25 cellular contexts compared by ENCODE assay signal in genomic region chr5:8600843-8601242, GRCh38.
DNase-seq lines count a peak whose midpoint lies in the region; ATAC-seq, FAIRE-seq and TF ChIP-seq lines count a peak whose summit lies in the region.
"Had no signal": no experiment of that assay in that cellular context is flagged by ENCODE, and none has a peak within 500 bp of the region (broad histone marks: within the 10 kb centered on the region; RNA-seq: fewer than 3 reads in every experiment).

No MANE protein-coding gene starts in this region.

- no peak overlapping the region for H2BK5ac ChIP-seq in mesendoderm (ENCODE audit: low read length)

- no peaks in the 10 kb centered on the region for H3K79me1 ChIP-seq in mesendoderm (ENCODE audit: low read length)

- FAIRE-seq in astrocyte (lab: Jason Lieb, UNC): no peak
- FAIRE-seq: A549, D721Med, GM12891, GM18507, H54 had no signal

- CTCF ChIA-PET in T-cell (lab: Charles Lee): no interaction called here

- H3K27ac ChIP-seq in astrocyte (ENCODE audit: low read depth, low read length): no peak overlapping the region
- H3K27ac ChIP-seq in mesendoderm (ENCODE audit: low read depth, low read length): no peak overlapping the region
- H3K27ac ChIP-seq: A549; BLaER1 treated with 17β-estradiol and CSF1 and Interleukin-3, amounts not matched to agents 10 nM and 100 nM had no signal

- no peak overlapping the region for H3K56ac ChIP-seq in mesendoderm (ENCODE audit: low read length)

- no peak overlapping the region for H3K23ac ChIP-seq in mesendoderm (ENCODE audit: low read length)

- no peak overlapping the region for H4K8ac ChIP-seq in mesendoderm (ENCODE audit: low read depth, low read length)

- H3K27ac Mint-ChIP-seq in astrocyte (ENCODE audit: unreplicated experiment): no peak overlapping the region
- no peak overlapping the region for H3K27ac Mint-ChIP-seq in T-cell
- H3K27ac Mint-ChIP-seq in chondrocyte (ENCODE audit: unreplicated experiment): no peak overlapping the region
- H3K27ac Mint-ChIP-seq: CD14-positive monocyte; CD4-positive, alpha-beta T cell; CD8-positive, alpha-beta memory T cell had no signal

- TF ChIP-seq CTCF in astrocyte (IDR thresholded peaks at IDR 0.05; ENCODE audit: insufficient read depth, low read depth, low read length) (no peak), chondrocyte (IDR thresholded peaks at IDR 0.05) (no peak)

- H3K4me3 ChIP-seq in astrocyte (ENCODE audit: insufficient read depth, low read depth, low read length) (no peak overlapping the region), mesendoderm (ENCODE audit: low read length) (no peak overlapping the region)
- H3K4me3 ChIP-seq: A549; BLaER1 treated with 17β-estradiol and CSF1 and Interleukin-3, amounts not matched to agents 10 nM and 100 nM had no signal

- H3K27me3 ChIP-seq in astrocyte (ENCODE audit: insufficient read depth, low read length) (no peaks in the 10 kb centered on the region), mesendoderm (ENCODE audit: insufficient read depth, low read length, poor library complexity) (no peaks in the 10 kb centered on the region)
- H3K27me3 ChIP-seq: BE2C; BLaER1 treated with 17β-estradiol and CSF1 and Interleukin-3, amounts not matched to agents 10 nM and 100 nM had no signal

- H2AFZ ChIP-seq in astrocyte (ENCODE audit: low read depth, low read length): no peak overlapping the region

- DNase-seq in Daoy (ENCODE audit: low read depth) (peak; percentile 2), M059J (ENCODE audit: low read depth) (peak; percentile 4), astrocyte (ENCODE audit: low read depth) (peak; percentile 33), mesendoderm (peak; percentile 40), T-cell (no peak), chondrocyte (ENCODE audit: low spot score) (no peak)
- DNase-seq: 8988T; ACHN; AML-193; BE2C; CD4-positive, alpha-beta T cell; CD8-positive, alpha-beta memory T cell; DMS 273 treated with DMSO at 0.1 percent for 48 hours; DMS79; GF-D8; GOT3; HCEC 1CT had no signal

- no peak overlapping the region for H4K5ac ChIP-seq in mesendoderm (ENCODE audit: low read length)

- POLR2A ChIA-PET in T-cell (lab: Charles Lee): no interaction called here

- H3K9me3 Mint-ChIP-seq in astrocyte (ENCODE audit: unreplicated experiment) (no peaks in the 10 kb centered on the region), T-cell (peaks cover 0 to 6% (median 4%) of the 10 kb centered on the region in 3 donors), chondrocyte (ENCODE audit: low read depth) (no peaks in the 10 kb centered on the region)

- H3K36me3 Mint-ChIP-seq in astrocyte (ENCODE audit: low read depth, unreplicated experiment) (no peaks in the 10 kb centered on the region), T-cell (no peaks in the 10 kb centered on the region), chondrocyte (ENCODE audit: low read depth) (no peaks in the 10 kb centered on the region)
- H3K36me3 Mint-ChIP-seq: CD14-positive monocyte; CD8-positive, alpha-beta memory T cell had no signal

- H3K27me3 Mint-ChIP-seq in astrocyte (ENCODE audit: low read depth, unreplicated experiment): peaks cover 3% of the 10 kb centered on the region
- no peaks in the 10 kb centered on the region for H3K27me3 Mint-ChIP-seq in T-cell
- no peaks in the 10 kb centered on the region for H3K27me3 Mint-ChIP-seq in chondrocyte (ENCODE audit: low read depth)
- H3K27me3 Mint-ChIP-seq: CD4-positive, alpha-beta T cell; CD8-positive, alpha-beta memory T cell had no signal

- H2AK5ac ChIP-seq in mesendoderm (ENCODE audit: low read length): no peak overlapping the region

- H3K4me3 Mint-ChIP-seq in astrocyte (ENCODE audit: unreplicated experiment): no peak overlapping the region
- H3K4me3 Mint-ChIP-seq in T-cell: no peak overlapping the region
- no peak overlapping the region for H3K4me3 Mint-ChIP-seq in chondrocyte (ENCODE audit: unreplicated experiment)
- H3K4me3 Mint-ChIP-seq: CD14-positive monocyte; CD4-positive, alpha-beta T cell; CD8-positive, alpha-beta memory T cell had no signal

- H3K4me1 Mint-ChIP-seq in astrocyte (ENCODE audit: low read depth, unreplicated experiment): peaks cover 4% of the 10 kb centered on the region
- H3K4me1 Mint-ChIP-seq in T-cell: no peaks in the 10 kb centered on the region
- H3K4me1 Mint-ChIP-seq in chondrocyte (ENCODE audit: low read depth): no peaks in the 10 kb centered on the region
- H3K4me1 Mint-ChIP-seq: CD14-positive monocyte; CD8-positive, alpha-beta memory T cell had no signal

- ATAC-seq in T-cell (replicated peaks in 1 of 4): no peak
- no peak for ATAC-seq in activated CD4-positive, CD25-positive, alpha-beta regulatory T cell treated with anti-CD3 and anti-CD28 coated beads, Interleukin-2, amount 50 U/mL, for 24 hours
- ATAC-seq: A549 had no signal

- H3K36me3 ChIP-seq in astrocyte (ENCODE audit: insufficient read depth, low read length) (no peaks in the 10 kb centered on the region), mesendoderm (ENCODE audit: control insufficient read depth, insufficient read depth, low read length) (no peaks in the 10 kb centered on the region)
- H3K36me3 ChIP-seq: BE2C; BLaER1 treated with 17β-estradiol and CSF1 and Interleukin-3, amounts not matched to agents 10 nM and 100 nM had no signal

- no peak overlapping the region for H2BK120ac ChIP-seq in mesendoderm (ENCODE audit: low read depth, low read length)

- H3K79me2 ChIP-seq in astrocyte (ENCODE audit: insufficient read depth, low read length) (no peaks in the 10 kb centered on the region), mesendoderm (ENCODE audit: control insufficient read depth, insufficient read depth, low read length) (no peaks in the 10 kb centered on the region)

- H3K4me2 ChIP-seq in astrocyte (ENCODE audit: low read length) (no peak overlapping the region), mesendoderm (ENCODE audit: low read length) (no peak overlapping the region)
- H3K4me2 ChIP-seq: A549; BLaER1 treated with 17β-estradiol and CSF1 and Interleukin-3, amounts not matched to agents 10 nM and 100 nM had no signal

- no peaks in the 10 kb centered on the region for H3K4me1 ChIP-seq in astrocyte (ENCODE audit: insufficient read depth, low read length)
- H3K4me1 ChIP-seq in mesendoderm (ENCODE audit: control insufficient read depth, low read depth, low read length): peaks cover 3% of the 10 kb centered on the region
- H3K4me1 ChIP-seq: A549; BE2C; BLaER1 treated with 17β-estradiol and CSF1 and Interleukin-3, amounts not matched to agents 10 nM and 100 nM had no signal

- no peaks in the 10 kb centered on the region for H3K9me3 ChIP-seq in astrocyte (ENCODE audit: insufficient read depth, low read depth, low read length)
- H3K9me3 ChIP-seq: A549, BE2C had no signal

- H3K4ac ChIP-seq in mesendoderm (ENCODE audit: low read depth, low read length): no peak overlapping the region

- no peak overlapping the region for H3K18ac ChIP-seq in mesendoderm (ENCODE audit: low read length)

- no peaks in the 10 kb centered on the region for H4K20me1 ChIP-seq in astrocyte (ENCODE audit: insufficient read depth, low read length)
- H4K20me1 ChIP-seq: BLaER1 treated with 17β-estradiol and CSF1 and Interleukin-3, amounts not matched to agents 10 nM and 100 nM had no signal

- H3K9ac ChIP-seq in astrocyte (ENCODE audit: low read length) (no peak overlapping the region), mesendoderm (ENCODE audit: low read length) (no peak overlapping the region)
- H3K9ac ChIP-seq: BLaER1 treated with 17β-estradiol and CSF1 and Interleukin-3, amounts not matched to agents 10 nM and 100 nM had no signal

- no peak overlapping the region for H2BK15ac ChIP-seq in mesendoderm (replicated peaks; ENCODE audit: low read depth)

Comparison
In these comparisons a context has a peak if more than half of its experiments do, and no peak if none do; other contexts are left out.
1. DNase-seq: peak in Daoy (single experiment), M059J (single experiment), astrocyte (single experiment) and mesendoderm (single experiment); none in T-cell (0 of 34) and chondrocyte (single experiment).